In the genomic region with DNA sequence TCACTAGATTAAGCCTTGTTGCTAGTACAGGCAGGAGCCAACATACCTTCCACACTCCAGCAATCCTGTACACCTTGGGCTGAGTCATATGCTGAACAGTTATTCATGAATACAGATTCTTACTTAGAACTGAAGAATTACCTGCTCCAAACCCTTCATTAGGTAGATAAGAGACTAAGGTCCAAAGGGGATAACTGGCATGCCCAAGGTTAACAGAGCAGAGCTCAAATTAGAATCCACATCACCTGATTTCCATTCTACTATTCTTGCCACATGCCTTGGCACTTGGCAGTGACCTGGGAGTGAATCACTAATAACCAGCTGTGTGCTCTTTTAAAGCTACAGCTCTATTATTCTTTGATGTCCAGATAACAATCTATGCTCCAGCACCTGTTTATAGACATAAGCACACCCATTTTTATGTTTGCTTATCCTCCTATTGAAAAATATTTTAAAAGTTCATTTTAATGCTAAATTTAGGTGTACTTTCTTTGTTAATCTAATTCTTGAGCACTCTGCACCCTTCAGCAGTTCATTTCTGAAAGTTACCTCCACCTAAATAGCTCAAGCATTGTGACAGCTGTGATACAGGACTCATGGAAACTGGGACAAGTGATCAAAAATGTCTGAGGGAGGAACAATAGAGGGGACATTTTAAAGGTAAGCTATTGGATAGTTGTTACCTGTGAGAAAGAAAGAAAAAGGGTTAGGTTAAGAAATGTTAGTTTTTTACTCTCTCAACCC, we compare ENCODE assay signal across 18 cellular contexts. TPM values are rescaled to one million over a fixed set of nuclear protein-coding genes. Genes with fewer than 3 reads are reported as not detected.
DNase-seq lines count a peak whose midpoint lies in the region; ATAC-seq and TF ChIP-seq lines count a peak whose summit lies in the region.
"Had no signal": no experiment of that assay in that cellular context is flagged by ENCODE, and none has a peak within 500 bp of the region (broad histone marks: within the 10 kb centered on the region; RNA-seq: fewer than 3 reads in every experiment).

No MANE protein-coding gene starts in this region.

- no peaks in the 10 kb centered on the region for H3K79me1 ChIP-seq in trophoblast cell (ENCODE audit: low read length)

- TF ChIP-seq POLR2A in body of pancreas (IDR thresholded peaks at IDR 0.05), result no peak
- TF ChIP-seq POLR2A in stomach (IDR thresholded peaks at IDR 0.05), result no peak

- no peak overlapping the region for H2AFZ ChIP-seq in trophoblast cell (ENCODE audit: insufficient read depth, low read length, poor library complexity)

- H3K27me3 Mint-ChIP-seq in activated T-cell treated with anti-CD3 and anti-CD28 coated beads, Interleukin-2, amount 50 U/mL, for 72 hours (ENCODE audit: low read depth), result no peaks in the 10 kb centered on the region
- H3K27me3 Mint-ChIP-seq: activated B cell treated with CpG ODN at 0.5 μM for 24 hours; CD4-positive, alpha-beta memory T cell had no signal

- no peak overlapping the region for H3K14ac ChIP-seq in trophoblast cell (ENCODE audit: low read length)

- no peak overlapping the region for H3K4ac ChIP-seq in trophoblast cell (ENCODE audit: low read depth, low read length)

- H3K18ac ChIP-seq in trophoblast cell (ENCODE audit: low read length), result no peak overlapping the region

- TF ChIP-seq CTCF in body of pancreas (IDR thresholded peaks at IDR 0.05), result no peak
- no peak for TF ChIP-seq CTCF in kidney epithelial cell (IDR thresholded peaks at IDR 0.05; ENCODE audit: insufficient read depth, low read length, poor library complexity, severe bottlenecking)
- no peak for TF ChIP-seq CTCF in stomach (IDR thresholded peaks at IDR 0.05)

- no peak overlapping the region for H2BK5ac ChIP-seq in trophoblast cell (ENCODE audit: low read depth, low read length, poor library complexity)

- H2BK12ac ChIP-seq in trophoblast cell (ENCODE audit: low read length), result no peak overlapping the region

- no peak overlapping the region for H4K91ac ChIP-seq in trophoblast cell (ENCODE audit: low read depth, low read length)

- H3K4me3 ChIP-seq in body of pancreas, result no peak overlapping the region
- H3K4me3 ChIP-seq in kidney epithelial cell (ENCODE audit: low read depth, low read length), result no peak overlapping the region
- no peak overlapping the region for H3K4me3 ChIP-seq in stomach
- H3K4me3 ChIP-seq in trophoblast cell (ENCODE audit: low read depth, low read length), result no peak overlapping the region
- H3K4me3 ChIP-seq: A549, dorsolateral prefrontal cortex, gastroesophageal sphincter had no signal

- no peaks in the 10 kb centered on the region for H3K9me3 Mint-ChIP-seq in activated T-cell treated with anti-CD3 and anti-CD28 coated beads, Interleukin-2, amount 50 U/mL, for 72 hours
- H3K9me3 Mint-ChIP-seq: activated B cell treated with CpG ODN at 0.5 μM for 24 hours; CD4-positive, alpha-beta memory T cell; immature natural killer cell had no signal

- no peak overlapping the region for H2BK120ac ChIP-seq in trophoblast cell (ENCODE audit: insufficient read depth, low read length, poor library complexity)

- peaks cover 4 to 13% of the 10 kb centered on the region in 2 donors for H3K36me3 Mint-ChIP-seq in activated T-cell treated with anti-CD3 and anti-CD28 coated beads, Interleukin-2, amount 50 U/mL, for 72 hours (ENCODE audit: insufficient read depth in 2 of 2)

- H3K4me2 ChIP-seq in trophoblast cell (ENCODE audit: low read length), result no peak overlapping the region
- H3K4me2 ChIP-seq: A549 had no signal

- no peaks in the 10 kb centered on the region for H3K79me2 ChIP-seq in trophoblast cell (ENCODE audit: control insufficient read depth, insufficient read depth, low read length, poor library complexity)

- H4K12ac ChIP-seq in trophoblast cell (ENCODE audit: low read depth, low read length), result no peak overlapping the region

- no peak for TF ChIP-seq EP300 in stomach (IDR thresholded peaks at IDR 0.05)

- no peak for ATAC-seq in activated T-cell treated with anti-CD3 and anti-CD28 coated beads, Interleukin-2, amount 50 U/mL, for 72 hours (replicated peaks in 1 of 2)
- ATAC-seq in body of pancreas, result peak; percentile 96
- ATAC-seq: A549, gastroesophageal sphincter had no signal

- no peak overlapping the region for H4K8ac ChIP-seq in trophoblast cell (ENCODE audit: low read depth, low read length)

- no peak overlapping the region for H3K23ac ChIP-seq in trophoblast cell (ENCODE audit: low read length)

- no peaks in the 10 kb centered on the region for H3K36me3 ChIP-seq in body of pancreas (replicated peaks in 1 of 2; ENCODE audit: insufficient read depth in 1 of 2, low read depth in 2 of 2)
- H3K36me3 ChIP-seq in kidney epithelial cell (ENCODE audit: control insufficient read depth, insufficient read depth, low read length), result no peaks in the 10 kb centered on the region
- H3K36me3 ChIP-seq in stomach, result peaks cover 6 to 49% (median 44%) of the 10 kb centered on the region in 4 donors
- peaks cover 5 to 11% of the 10 kb centered on the region in 2 experiments for H3K36me3 ChIP-seq in trophoblast cell (ENCODE audit: control insufficient read depth in 1 of 2, insufficient read depth in 2 of 2, low read length in 2 of 2)

- H3K9ac ChIP-seq in trophoblast cell (ENCODE audit: low read length), result no peak overlapping the region

- peaks cover 4% of the 10 kb centered on the region for H3K4me1 Mint-ChIP-seq in activated T-cell treated with anti-CD3 and anti-CD28 coated beads, Interleukin-2, amount 50 U/mL, for 72 hours (ENCODE audit: low read depth)
- H3K4me1 Mint-ChIP-seq: activated B cell treated with CpG ODN at 0.5 μM for 24 hours had no signal

- H3K27ac Mint-ChIP-seq in activated T-cell treated with anti-CD3 and anti-CD28 coated beads, Interleukin-2, amount 50 U/mL, for 72 hours, result peak overlapping the region; percentile 17
- H3K27ac Mint-ChIP-seq: activated B cell treated with CpG ODN at 0.5 μM for 24 hours, immature natural killer cell had no signal

- H2AK5ac ChIP-seq in trophoblast cell (ENCODE audit: low read length), result no peak overlapping the region

- H3K27ac ChIP-seq in body of pancreas (peak overlapping the region; percentile 33 to 78 (median 70)), stomach (peak overlapping the region in 3 of 5 donors; percentile 4 to 26 (median 8)), trophoblast cell (ENCODE audit: low read depth, low read length) (no peak overlapping the region)
- H3K27ac ChIP-seq: A549, dorsolateral prefrontal cortex, gastroesophageal sphincter had no signal

- H3K4me1 ChIP-seq in body of pancreas (peaks cover 26% of the 10 kb centered on the region), stomach (peaks cover 0 to 28% (median 10%) of the 10 kb centered on the region in 4 donors), trophoblast cell (ENCODE audit: control insufficient read depth in 1 of 2, insufficient read depth in 2 of 2, low read length in 2 of 2) (peaks cover 3 to 5% of the 10 kb centered on the region in 2 experiments)
- H3K4me1 ChIP-seq: gastroesophageal sphincter had no signal

- no peak for DNase-seq in activated T-cell treated with anti-CD3 and anti-CD28 coated beads, Interleukin-2, amount 50 U/mL, for 72 hours
- DNase-seq in activated T-cell treated with anti-CD3 and anti-CD28 coated beads, Interleukin-2, amount 50 U/mL, for 1 hour, result no peak
- peak; percentile 47 to 72 (median 68) for DNase-seq in body of pancreas
- peak; percentile 26 for DNase-seq in kidney epithelial cell (ENCODE audit: low read depth)
- DNase-seq in stomach, result no peak
- DNase-seq in trophoblast cell, result no peak
- DNase-seq in inferior parietal cortex (ENCODE audit: extremely low spot score), result no peak
- no peak for DNase-seq in activated naive CD4-positive, alpha-beta T cell treated with Interleukin-2 at 50 U/mL for 16 hours
- DNase-seq: activated B cell treated with CpG ODN at 0.5 μM for 24 hours; activated gamma-delta T cell; CD4-positive, alpha-beta memory T cell; dorsolateral prefrontal cortex; immature natural killer cell; NCI-H146; NCI-H510A; stimulated activated CD4-positive, alpha-beta T cell treated with anti-CD3 and anti-CD28 coated beads, Interleukin-15, amount 100 ng/mL, for 24 hours had no signal

- H3K4me3 Mint-ChIP-seq in activated T-cell treated with anti-CD3 and anti-CD28 coated beads, Interleukin-2, amount 50 U/mL, for 72 hours, result no peak overlapping the region
- H3K4me3 Mint-ChIP-seq: activated B cell treated with CpG ODN at 0.5 μM for 24 hours; CD4-positive, alpha-beta memory T cell; immature natural killer cell had no signal

- H3K27me3 ChIP-seq in body of pancreas, result no peaks in the 10 kb centered on the region
- H3K27me3 ChIP-seq in kidney epithelial cell (ENCODE audit: control insufficient read depth, insufficient read depth, low read length), result no peaks in the 10 kb centered on the region
- H3K27me3 ChIP-seq in stomach, result no peaks in the 10 kb centered on the region
- no peaks in the 10 kb centered on the region for H3K27me3 ChIP-seq in trophoblast cell (ENCODE audit: insufficient read depth, low read length)
- H3K27me3 ChIP-seq: dorsolateral prefrontal cortex, gastroesophageal sphincter had no signal

- H3K9me3 ChIP-seq in body of pancreas (no peaks in the 10 kb centered on the region), stomach (no peaks in the 10 kb centered on the region), trophoblast cell (ENCODE audit: insufficient read depth, low read depth, low read length) (no peaks in the 10 kb centered on the region)
- H3K9me3 ChIP-seq: A549, gastroesophageal sphincter had no signal

- intact Hi-C loops in body of pancreas (cut with DNase I) (no loop called here), stomach (cut with DNase I; ENCODE audit: low total_unique reads) (no loop called here)

RNA-seq across cellular contexts. Expression of a gene that starts 19.4 kb away (rescaled TPM):
- 10 to 100 TPM; 28.3 to 29.0 TPM for total RNA-seq in activated T-cell treated with anti-CD3 and anti-CD28 coated beads, Interleukin-2, amount 50 U/mL, for 72 hours
- total RNA-seq in body of pancreas (10 to 100 TPM; 21.5 to 39.6 TPM), kidney epithelial cell (11.8 and 12.5 TPM in 2 replicates), stomach (100 to 1,000 TPM in 1 of 5 donors, 10 to 100 TPM in 4; 40.3 to 116 (median 57.4) TPM)
- polyA plus RNA-seq in stomach, result 10 to 100 TPM; 15.0 to 35.6 (median 31.9) TPM
- polyA plus RNA-seq in trophoblast cell (2013), result 38.1 and 38.8 TPM in 2 replicates

RNA-seq across cellular contexts. Expression of a gene that starts 28.2 kb away (rescaled TPM):
- total RNA-seq in activated T-cell treated with anti-CD3 and anti-CD28 coated beads, Interleukin-2, amount 50 U/mL, for 72 hours, result 10 to 100 TPM; 44.9 to 45.7 TPM
- total RNA-seq in body of pancreas (10 to 100 TPM in 1 of 2 donors, 1 to 10 TPM in 1; 8.3 to 15.5 TPM), kidney epithelial cell (32.4 and 33.3 TPM in 2 replicates), stomach (10 to 100 TPM in 3 of 5 donors, 1 to 10 TPM in 2; 1.2 to 86.6 (median 25.2) TPM)
- 10 to 100 TPM; 19.3 to 22.7 (median 21.7) TPM for polyA plus RNA-seq in stomach
- polyA plus RNA-seq in trophoblast cell (2013), result 38.4 and 42.9 TPM in 2 replicates

RNA-seq across cellular contexts. Expression of a gene that starts 28.4 kb away (rescaled TPM):
- total RNA-seq in activated T-cell treated with anti-CD3 and anti-CD28 coated beads, Interleukin-2, amount 50 U/mL, for 72 hours, result 100 to 1,000 TPM; 296 to 348 TPM
- 100 to 1,000 TPM in 1 of 2 donors, 10 to 100 TPM in 1; 83.4 to 125 TPM for total RNA-seq in body of pancreas
- total RNA-seq in kidney epithelial cell, result 360 and 474 TPM in 2 replicates
- total RNA-seq in stomach, result 100 to 1,000 TPM in 4 of 5 donors, 10 to 100 TPM in 1; 49.2 to 441 (median 150) TPM
- 100 to 1,000 TPM; 150 to 179 (median 154) TPM for polyA plus RNA-seq in stomach
- polyA plus RNA-seq in trophoblast cell (2013), result 259 and 271 TPM in 2 replicates

RNA-seq across cellular contexts. Expression of a gene that starts 47.7 kb away (rescaled TPM):
- 100 to 1,000 TPM; 238 to 313 TPM for total RNA-seq in activated T-cell treated with anti-CD3 and anti-CD28 coated beads, Interleukin-2, amount 50 U/mL, for 72 hours
- total RNA-seq in body of pancreas (10 to 100 TPM; 18.4 to 19.4 TPM), kidney epithelial cell (17.0 and 31.3 TPM in 2 replicates), stomach (10 to 100 TPM; 11.2 to 36.6 (median 28.0) TPM)
- 10 to 100 TPM; 40.6 to 51.2 (median 41.2) TPM for polyA plus RNA-seq in stomach
- 19.7 and 21.5 TPM in 2 replicates for polyA plus RNA-seq in trophoblast cell (2013)

RNA-seq across cellular contexts. Expression of a gene that starts 55.1 kb away (rescaled TPM):
- total RNA-seq in activated T-cell treated with anti-CD3 and anti-CD28 coated beads, Interleukin-2, amount 50 U/mL, for 72 hours, result 100 to 1,000 TPM; 259 to 301 TPM
- total RNA-seq in body of pancreas (100 to 1,000 TPM; 219 to 302 TPM), kidney epithelial cell (216 and 236 TPM in 2 replicates), stomach (100 to 1,000 TPM; 155 to 453 (median 306) TPM)
- polyA plus RNA-seq in stomach, result 100 to 1,000 TPM; 418 to 621 (median 443) TPM
- 141 and 142 TPM in 2 replicates for polyA plus RNA-seq in trophoblast cell (2013)

Comparison
In these comparisons a context has a peak if more than half of its experiments do, and no peak if none do; other contexts are left out.
1. DNase-seq: peak in body of pancreas (4 of 4) and kidney epithelial cell (single experiment); none in activated T-cell treated with anti-CD3 and anti-CD28 coated beads, Interleukin-2, amount 50 U/mL, for 72 hours (0 of 2), activated T-cell treated with anti-CD3 and anti-CD28 coated beads, Interleukin-2, amount 50 U/mL, for 1 hour (single experiment), stomach (single experiment), trophoblast cell (0 of 2), inferior parietal cortex (single experiment) and activated naive CD4-positive, alpha-beta T cell treated with Interleukin-2 at 50 U/mL for 16 hours (single experiment).